1 cellular context compared by ENCODE assay signal in genomic region chr2:10053351-10053750, GRCh38.
TF ChIP-seq lines count a peak whose summit lies in the region.

No MANE protein-coding gene starts in this region.

TF ChIP-seq in GM12878, 131 proteins besides CTCF, POLR2A, EP300 and RAD21 (continued from another document):
- TF ChIP-seq NKRF (conservative IDR thresholded peaks at IDR 0.05) (no peak), CBFB (IDR thresholded peaks at IDR 0.05; ENCODE audit: low read depth) (no peak), CREM (IDR thresholded peaks at IDR 0.05; ENCODE audit: low read depth) (no peak), MTA2 (IDR thresholded peaks at IDR 0.05; ENCODE audit: low read depth) (no peak)
